Comparison of ENCODE assay signal across 8 cellular contexts in the genomic region with DNA sequence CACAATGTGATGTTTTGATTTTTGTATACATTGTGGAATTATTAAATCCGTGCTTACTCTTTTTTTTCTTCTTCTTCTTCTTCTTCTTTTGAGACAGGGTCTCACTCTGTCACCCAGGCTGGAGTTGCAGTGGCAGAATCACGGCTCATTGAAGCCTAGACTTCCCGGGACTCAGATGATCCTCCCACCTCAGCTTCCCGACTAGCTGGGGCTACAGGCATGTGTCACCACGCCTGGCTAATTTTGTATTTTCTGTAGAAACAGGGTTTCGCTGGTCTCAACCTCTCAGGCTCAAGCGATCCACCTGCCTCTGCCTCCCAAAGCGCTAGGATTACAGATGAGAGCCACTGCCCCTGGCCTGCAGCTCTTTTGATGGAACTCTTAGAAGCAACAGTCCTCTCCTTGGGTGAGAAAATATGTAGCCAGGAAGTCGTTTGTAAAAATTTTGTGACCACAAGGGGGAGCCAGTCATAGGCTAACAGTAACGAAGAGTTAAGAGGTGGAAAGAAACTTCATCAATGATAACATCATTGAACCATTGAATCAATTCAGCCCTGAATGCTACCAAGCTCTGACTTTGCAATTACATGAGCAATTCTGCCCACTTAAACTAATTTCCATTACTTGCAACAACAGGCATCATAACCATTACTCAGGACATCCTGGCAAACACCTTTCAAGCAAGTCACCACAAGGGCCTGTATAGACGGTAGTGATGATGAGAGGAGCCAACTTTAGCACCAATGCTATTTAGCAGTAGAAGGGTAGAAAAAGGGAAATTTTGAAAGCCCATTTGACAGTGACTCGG. TPM values are rescaled to one million over a fixed set of nuclear protein-coding genes. Genes with fewer than 3 reads are reported as not detected.
DNase-seq lines count a peak whose midpoint lies in the region; ATAC-seq and TF ChIP-seq lines count a peak whose summit lies in the region.

No MANE protein-coding gene starts in this region.

- TF ChIP-seq EP300 in esophagus muscularis mucosa (IDR thresholded peaks at IDR 0.05) (no peak), transverse colon (IDR thresholded peaks at IDR 0.05; ENCODE audit: low read depth) (no peak)

- intact Hi-C loops in esophagus muscularis mucosa (cut with DNase I), result loop anchor here (10.0 kb wide), 1 partner anchor 290 kb away; no protein-coding TSS in a partner anchor
- intact Hi-C loops in transverse colon (cut with DNase I; ENCODE audit: low total_unique reads), result loop anchor here (2.0 kb wide), 1 partner anchor 94 kb away; no protein-coding TSS in a partner anchor

- no peaks in the 10 kb centered on the region for H3K27me3 Mint-ChIP-seq in natural killer cell treated with Interleukin-12 subunit alpha and Interleukin-12 subunit beta and Interleukin-15 and Interleukin-18, amount 100 ng/mL, for 72 hours

- H3K9me3 ChIP-seq in NT2/D1 (ENCODE audit: insufficient read depth, low read length) (no peaks in the 10 kb centered on the region), esophagus muscularis mucosa (no peaks in the 10 kb centered on the region), transverse colon (no peaks in the 10 kb centered on the region)

- H3K4me1 Mint-ChIP-seq in natural killer cell treated with Interleukin-12 subunit alpha and Interleukin-12 subunit beta and Interleukin-15 and Interleukin-18, amount 100 ng/mL, for 72 hours (ENCODE audit: low read depth in 2 of 2), result peaks cover 6 to 9% of the 10 kb centered on the region in 2 donors

- H3K27ac Mint-ChIP-seq in natural killer cell treated with Interleukin-12 subunit alpha and Interleukin-12 subunit beta and Interleukin-15 and Interleukin-18, amount 100 ng/mL, for 72 hours, result peak overlapping the region in 1 of 2 donors; percentile 87

- no peaks in the 10 kb centered on the region for H3K36me3 Mint-ChIP-seq in natural killer cell treated with Interleukin-12 subunit alpha and Interleukin-12 subunit beta and Interleukin-15 and Interleukin-18, amount 100 ng/mL, for 72 hours

- H3K36me3 ChIP-seq in NT2/D1 (ENCODE audit: insufficient read depth, insufficient read length, low read length) (no peaks in the 10 kb centered on the region), esophagus muscularis mucosa (no peaks in the 10 kb centered on the region), transverse colon (no peaks in the 10 kb centered on the region)

- peak; percentile 5 to 51 for DNase-seq in NCI-H446 (lab: John Stamatoyannopoulos, UW)
- no peak for DNase-seq in NCI-H446 treated with DMSO at 0.1 percent for 48 hours (lab: John Stamatoyannopoulos, UW)
- peak; percentile 78 for DNase-seq in NT2/D1 (ENCODE audit: low read depth, low spot score)
- peak; percentile 50 for DNase-seq in activated CD8-positive, alpha-beta memory T cell treated with anti-CD3 and anti-CD28 coated beads, Interleukin-2, amount 50 U/mL, for 1 hour (ENCODE audit: extremely low read depth)
- DNase-seq in esophagus muscularis mucosa (ENCODE audit: extremely low spot score), result no peak
- DNase-seq in natural killer cell treated with Interleukin-12 subunit alpha and Interleukin-12 subunit beta and Interleukin-15 and Interleukin-18, amount 100 ng/mL, for 72 hours (ENCODE audit: low spot score), result peak; percentile 72
- DNase-seq in transverse colon, result peak; percentile 63

- H3K9me3 Mint-ChIP-seq in natural killer cell treated with Interleukin-12 subunit alpha and Interleukin-12 subunit beta and Interleukin-15 and Interleukin-18, amount 100 ng/mL, for 72 hours, result no peaks in the 10 kb centered on the region

- peak; percentile 82 for ATAC-seq in HG02885 (IDR thresholded peaks at IDR 0.05; ENCODE audit: poor library complexity, unreplicated experiment)
- ATAC-seq in natural killer cell treated with Interleukin-12 subunit alpha and Interleukin-12 subunit beta and Interleukin-15 and Interleukin-18, amount 100 ng/mL, for 72 hours, result peak; percentile 72 to 74

- no peak overlapping the region for H3K27ac ChIP-seq in esophagus muscularis mucosa (replicated peaks in 1 of 4)
- no peak overlapping the region for H3K27ac ChIP-seq in transverse colon

- TF ChIP-seq CTCF in esophagus muscularis mucosa (IDR thresholded peaks at IDR 0.05) (peak; percentile 61 to 71 (median 69)), transverse colon (IDR thresholded peaks at IDR 0.05) (peak; percentile 68 to 76 (median 71))

- TF ChIP-seq POLR2A in esophagus muscularis mucosa (IDR thresholded peaks at IDR 0.05; ENCODE audit: low read depth), result no peak
- no peak for TF ChIP-seq POLR2A in transverse colon (IDR thresholded peaks at IDR 0.05)

- H3K27me3 ChIP-seq in NT2/D1 (ENCODE audit: insufficient read depth, insufficient read length) (no peaks in the 10 kb centered on the region), esophagus muscularis mucosa (no peaks in the 10 kb centered on the region), transverse colon (no peaks in the 10 kb centered on the region)

- H3K4me1 ChIP-seq in NT2/D1 (ENCODE audit: insufficient read depth, insufficient read length), result no peaks in the 10 kb centered on the region
- peaks cover 0 to 5% (median 0%) of the 10 kb centered on the region in 4 donors for H3K4me1 ChIP-seq in esophagus muscularis mucosa
- H3K4me1 ChIP-seq in transverse colon, result no peaks in the 10 kb centered on the region

- H3K4me3 ChIP-seq in NT2/D1 (ENCODE audit: insufficient read length, low read depth) (no peak overlapping the region), esophagus muscularis mucosa (no peak overlapping the region), transverse colon (no peak overlapping the region)

- in situ Hi-C loops in transverse colon (cut with MboI; ENCODE audit: low pct_ligation_motif_present in 1 of 4, low pct_unique_long_range_greater_than_20kb in 1 of 4, low sequenced_read_pairs in 3 of 4), result loop anchor here in 2 of 4 donors (10.0 to 25.0 kb wide), 2 partner anchors 100 to 287 kb away; no protein-coding TSS in a partner anchor

- WGBS in esophagus muscularis mucosa, result 56% methylated on average over 12 of the region's 12 CpGs
- 58 to 64% methylated on average over 9 to 12 of the region's 12 CpGs for WGBS in transverse colon (ENCODE audit: low coverage in 1 of 2), 2 donors

- H3K4me3 Mint-ChIP-seq in natural killer cell treated with Interleukin-12 subunit alpha and Interleukin-12 subunit beta and Interleukin-15 and Interleukin-18, amount 100 ng/mL, for 72 hours, result no peak overlapping the region

- H3K9ac ChIP-seq in NT2/D1 (ENCODE audit: insufficient read length, low read depth), result no peak overlapping the region

RNA-seq across cellular contexts. Expression of gene CMTM7, which starts 16.7 kb away (rescaled TPM):
- total RNA-seq in esophagus muscularis mucosa (10 to 100 TPM in 1 of 4 donors, 1 to 10 TPM in 3; 8.2 to 10.8 (median 8.5) TPM), transverse colon (10 to 100 TPM in 2 of 4 donors, 1 to 10 TPM in 2; 3.4 to 16.0 (median 7.1) TPM)
- 10 to 100 TPM; 17.5 to 34.5 TPM for total RNA-seq in natural killer cell treated with Interleukin-12 subunit alpha and Interleukin-12 subunit beta and Interleukin-15 and Interleukin-18, amount 100 ng/mL, for 72 hours

Comparison
In these comparisons a context has a peak if more than half of its experiments do, and no peak if none do; other contexts are left out.
1. DNase-seq: peak in NCI-H446 (2 of 2), NT2/D1 (single experiment), activated CD8-positive, alpha-beta memory T cell treated with anti-CD3 and anti-CD28 coated beads, Interleukin-2, amount 50 U/mL, for 1 hour (single experiment), natural killer cell treated with Interleukin-12 subunit alpha and Interleukin-12 subunit beta and Interleukin-15 and Interleukin-18, amount 100 ng/mL, for 72 hours (single experiment) and transverse colon (single experiment); none in NCI-H446 treated with DMSO at 0.1 percent for 48 hours (single experiment) and esophagus muscularis mucosa (single experiment).